Comparison of ENCODE assay signal across 8 cellular contexts in genomic region chr10:7408003-7408493, GRCh38. TPM values are rescaled to one million over a fixed set of nuclear protein-coding genes. Genes with fewer than 3 reads are reported as not detected.
DNase-seq lines count a peak whose midpoint lies in the region; ATAC-seq, FAIRE-seq and TF ChIP-seq lines count a peak whose summit lies in the region.

No MANE protein-coding gene starts in this region.

- DNase-seq in GM19239 (ENCODE audit: insufficient read length, low spot score) = no peak
- no peak for DNase-seq in astrocyte of the cerebellum (ENCODE audit: low read depth)
- no peak for DNase-seq in small intestine
- DNase-seq in hepatic stellate cell (ENCODE audit: low spot score) = no peak
- no peak for DNase-seq in cortex of kidney (lab: John Stamatoyannopoulos, UW)

- TF ChIP-seq CTCF in OCI-LY3 (IDR thresholded peaks at IDR 0.05; ENCODE audit: low read depth, low read length) = no peak
- TF ChIP-seq CTCF in astrocyte of the cerebellum (IDR thresholded peaks at IDR 0.05; ENCODE audit: low read depth, low read length, missing control alignments) = no peak

- FAIRE-seq in GM19239 (lab: Jason Lieb, UNC) = peak; percentile 51
- no peak for FAIRE-seq in small intestine (lab: Jason Lieb, UNC)

- peaks cover 4% of the 10 kb centered on the region for H3K4me1 ChIP-seq in OCI-LY3 (ENCODE audit: low read length)
- peaks cover 8% of the 10 kb centered on the region; the same call in 1 of the 2 replicates for H3K4me1 ChIP-seq in iPS-20b (ENCODE audit: insufficient read depth, low read length)
- peaks cover 0 to 6% of the 10 kb centered on the region in 2 donors for H3K4me1 ChIP-seq in small intestine (ENCODE audit: control insufficient read depth in 2 of 2, insufficient read depth in 1 of 2, low read depth in 1 of 2, low read length in 1 of 2)

- H3K4me3 ChIP-seq in OCI-LY3 (ENCODE audit: low read length) (peak overlapping the region; percentile 100), astrocyte of the cerebellum (ENCODE audit: low read depth, low read length) (peak overlapping the region; percentile 74), iPS-20b (ENCODE audit: low read length) (peak overlapping the region; percentile 74), small intestine (ENCODE audit: low read depth in 1 of 2, low read length in 2 of 2) (peak overlapping the region; percentile 34 to 40)

- peaks cover 38% of the 10 kb centered on the region for H4K20me1 ChIP-seq in OCI-LY3 (ENCODE audit: insufficient read depth, low read length)

- H3K9me3 ChIP-seq in OCI-LY3 (ENCODE audit: insufficient read depth, low read length) = no peaks in the 10 kb centered on the region
- H3K9me3 ChIP-seq in iPS-20b (ENCODE audit: insufficient read depth, low read depth, low read length) = no peaks in the 10 kb centered on the region; the same call in 1 of the 2 replicates
- H3K9me3 ChIP-seq in small intestine (ENCODE audit: control insufficient read depth, low read depth) = no peaks in the 10 kb centered on the region

- in situ Hi-C loops in astrocyte of the cerebellum (cut with HindIII; ENCODE audit: low sequenced_read_pairs) = no loop called here

- peak overlapping the region; percentile 90 for H3K4me2 ChIP-seq in OCI-LY3 (ENCODE audit: low read length)

- ATAC-seq in GM21737 (IDR thresholded peaks at IDR 0.05; ENCODE audit: unreplicated experiment) = no peak

- H3K27ac ChIP-seq in OCI-LY3 (ENCODE audit: low read length) (no peak overlapping the region), iPS-20b (ENCODE audit: low read length) (no peak overlapping the region), small intestine (ENCODE audit: low read depth in 1 of 2, low read length in 1 of 2) (peak overlapping the region in 1 of 2 donors; percentile 81)

- peak overlapping the region; percentile 88 for H3K9ac ChIP-seq in OCI-LY3 (ENCODE audit: low read length)
- peak overlapping the region; percentile 39; the same call in 1 of the 2 replicates for H3K9ac ChIP-seq in iPS-20b (ENCODE audit: low read depth, low read length)

- H2AFZ ChIP-seq in OCI-LY3 (ENCODE audit: low read depth, low read length) = no peak overlapping the region

- 1 to 9% (median 2%) methylated on average over 40 to 41 of the region's 41 CpGs for WGBS in small intestine, 3 donors

- peaks cover 78% of the 10 kb centered on the region for H3K79me2 ChIP-seq in OCI-LY3 (ENCODE audit: low read length)

- peaks cover 7% of the 10 kb centered on the region for H3K36me3 ChIP-seq in OCI-LY3 (replicated peaks; ENCODE audit: low read depth, low read length)
- H3K36me3 ChIP-seq in iPS-20b (ENCODE audit: insufficient read depth, low read depth, low read length) = no peaks in the 10 kb centered on the region
- H3K36me3 ChIP-seq in small intestine (ENCODE audit: control insufficient read depth in 2 of 2, insufficient read depth in 2 of 2, low read length in 2 of 2) = no peaks in the 10 kb centered on the region

- H3K27me3 ChIP-seq in OCI-LY3 (ENCODE audit: low read depth, low read length) (no peaks in the 10 kb centered on the region), iPS-20b (ENCODE audit: insufficient read depth, low read length) (peaks cover 68% of the 10 kb centered on the region), small intestine (ENCODE audit: control insufficient read depth in 2 of 2, insufficient read depth in 2 of 2, low read length in 2 of 2) (peaks cover 2 to 7% of the 10 kb centered on the region in 2 donors)

RNA-seq across cellular contexts. Expression of gene SFMBT2, which starts 2.8 kb away (rescaled TPM):
- 1 to 10 TPM in 1 of 3 donors, under 1 TPM in 2; 0.45 to 1.6 (median 0.97) TPM for polyA plus RNA-seq in small intestine

Comparison
In these comparisons a context has a peak if more than half of its experiments do, and no peak if none do; other contexts are left out.
1. H3K4me3 ChIP-seq: peak in every context shown above with its lines; median percentile 100 in OCI-LY3; 74 in astrocyte of the cerebellum; 74 in iPS-20b; 37 in small intestine.